9 cellular contexts compared by ENCODE assay signal in genomic region chr16:83215417-83216001, GRCh38.
DNase-seq lines count a peak whose midpoint lies in the region; ATAC-seq and TF ChIP-seq lines count a peak whose summit lies in the region.
"Had no signal": no experiment of that assay in that cellular context is flagged by ENCODE, and none has a peak within 500 bp of the region (broad histone marks: within the 10 kb centered on the region; RNA-seq: fewer than 3 reads in every experiment).

No MANE protein-coding gene starts in this region.

- TF ChIP-seq RAD21 in Ishikawa (IDR thresholded peaks at IDR 0.05; ENCODE audit: low read depth): peak; percentile 58

- no peak for TF ChIP-seq EP300 in Ishikawa (IDR thresholded peaks at IDR 0.05; ENCODE audit: borderline replicate concordance)
- TF ChIP-seq EP300 in esophagus muscularis mucosa (IDR thresholded peaks at IDR 0.05): no peak

- 38% methylated on average over 9 of the region's 9 CpGs for WGBS in esophagus muscularis mucosa

- H3K27ac ChIP-seq in esophagus muscularis mucosa (replicated peaks in 1 of 4) (no peak overlapping the region), gastrocnemius medialis (no peak overlapping the region)
- H3K27ac ChIP-seq: SK-N-MC had no signal

- TF ChIP-seq POLR2A in esophagus muscularis mucosa (IDR thresholded peaks at IDR 0.05; ENCODE audit: low read depth): no peak
- TF ChIP-seq POLR2A in gastrocnemius medialis (IDR thresholded peaks at IDR 0.05): no peak

- H3K4me1 ChIP-seq in esophagus muscularis mucosa: no peaks in the 10 kb centered on the region
- H3K4me1 ChIP-seq in gastrocnemius medialis: peaks cover 0 to 7% of the 10 kb centered on the region in 2 donors

- in situ Hi-C loops in gastrocnemius medialis (cut with MboI; ENCODE audit: low sequenced_read_pairs in 4 of 4): loop anchor here in 2 of 4 donors (25.0 kb wide), 2 partner anchors 603 to 953 kb away; no protein-coding TSS in a partner anchor

- no peak for ATAC-seq in gastrocnemius medialis
- ATAC-seq in GM21786 (IDR thresholded peaks at IDR 0.05; ENCODE audit: unreplicated experiment): no peak
- no peak for ATAC-seq in HG02642 (IDR thresholded peaks at IDR 0.05; ENCODE audit: poor library complexity, unreplicated experiment)

- H3K36me3 ChIP-seq in esophagus muscularis mucosa (no peaks in the 10 kb centered on the region), gastrocnemius medialis (no peaks in the 10 kb centered on the region)

- intact Hi-C loops in esophagus muscularis mucosa (cut with DNase I) (no loop called here), gastrocnemius medialis (cut with DNase I; ENCODE audit: low total_unique reads) (no loop called here)

- peak; percentile 27 to 50 (median 29) for TF ChIP-seq CTCF in esophagus muscularis mucosa (IDR thresholded peaks at IDR 0.05)
- TF ChIP-seq CTCF in gastrocnemius medialis (IDR thresholded peaks at IDR 0.05 in 4 of 5, conservative IDR thresholded peaks at IDR 0.05 in 1 of 5): peak in 3 of 5 experiments; percentile 42 to 65 (median 50)

- H3K4me3 ChIP-seq in esophagus muscularis mucosa (no peak overlapping the region), gastrocnemius medialis (no peak overlapping the region)
- H3K4me3 ChIP-seq: SK-N-MC had no signal

- DNase-seq in DMS53 treated with DMSO at 0.1 percent for 48 hours (lab: John Stamatoyannopoulos, UW; ENCODE audit: unreplicated experiment): peak; percentile 1
- DNase-seq in activated CD4-positive, alpha-beta T cell treated with anti-CD3 and anti-CD28 coated beads, Interleukin-2, amount 50 U/mL, for 1 hour: peak; percentile 34
- DNase-seq in esophagus muscularis mucosa (ENCODE audit: extremely low spot score): no peak
- no peak for DNase-seq in gastrocnemius medialis
- DNase-seq in NCI-H226: no peak

- peaks cover 0 to 4% (median 0%) of the 10 kb centered on the region in 4 donors for H3K9me3 ChIP-seq in esophagus muscularis mucosa
- no peaks in the 10 kb centered on the region for H3K9me3 ChIP-seq in gastrocnemius medialis

- H3K27me3 ChIP-seq in esophagus muscularis mucosa: no peaks in the 10 kb centered on the region
- no peaks in the 10 kb centered on the region for H3K27me3 ChIP-seq in gastrocnemius medialis

TF ChIP-seq in Ishikawa, 13 proteins besides CTCF, POLR2A, EP300 and RAD21:
- no peak for TF ChIP-seq REST (IDR thresholded peaks at IDR 0.05; ENCODE audit: low read depth)
- no peak for TF ChIP-seq ZBTB7A (IDR thresholded peaks at IDR 0.05; ENCODE audit: low read depth)
TF ChIP-seq in Ishikawa: peak in this region for 0.

Comparison
In these comparisons a context has a peak if more than half of its experiments do, and no peak if none do; other contexts are left out.
1. DNase-seq: peak in DMS53 treated with DMSO at 0.1 percent for 48 hours (single experiment) and activated CD4-positive, alpha-beta T cell treated with anti-CD3 and anti-CD28 coated beads, Interleukin-2, amount 50 U/mL, for 1 hour (single experiment); none in esophagus muscularis mucosa (single experiment), gastrocnemius medialis (0 of 2) and NCI-H226 (single experiment).